Comparison of ENCODE assay signal across 24 cellular contexts in genomic region chr2:39515897-39516346, GRCh38.
DNase-seq lines count a peak whose midpoint lies in the region; ATAC-seq, FAIRE-seq and TF ChIP-seq lines count a peak whose summit lies in the region.
"Had no signal": no experiment of that assay in that cellular context is flagged by ENCODE, and none has a peak within 500 bp of the region (broad histone marks: within the 10 kb centered on the region; RNA-seq: fewer than 3 reads in every experiment).

No MANE protein-coding gene starts in this region.

- H3K4me2 ChIP-seq in A549, result no peak overlapping the region; the same call in 2 of the 3 replicates

- no peak for TF ChIP-seq EP300 in A549 (IDR thresholded peaks at IDR 0.05)

- H3K9me3 ChIP-seq in A549 (no peaks in the 10 kb centered on the region), psoas muscle (no peaks in the 10 kb centered on the region)
- H3K9me3 ChIP-seq: thyroid gland had no signal

- CTCF ChIA-PET in A549 (lab: Yijun Ruan, JAX) (interaction anchor here (0.7 to 3.2 kb wide), 8 partner anchors 8 to 189 kb away, joined by 3 to 24 read pairs (median 3); no protein-coding TSS in a partner anchor), WTC11 (lab: Charles Lee) (interaction anchor here (1.1 to 2.3 kb wide), 3 partner anchors 78 to 214 kb away, joined by 3 to 20 read pairs (median 9); no protein-coding TSS in a partner anchor)
- CTCF ChIA-PET in activated naive CD4-positive, alpha-beta T cell treated with anti-CD3 and anti-CD28 coated beads for 36 hours (lab: Charles Lee), result interaction anchor here (0.7 to 0.8 kb wide), 3 partner anchors 217 to 548 kb away, joined by 3 read pairs; no protein-coding TSS in a partner anchor

- no peak for DNase-seq in A549 (ENCODE audit: low read depth in 1 of 2, low spot score in 1 of 2)
- DNase-seq in WTC11 (ENCODE audit: low spot score), result no peak
- DNase-seq in left lobe of liver (ENCODE audit: low spot score), result no peak
- DNase-seq in psoas muscle, result no peak
- no peak for DNase-seq in kidney glomerular epithelial cell (lab: John Stamatoyannopoulos, UW)
- no peak for DNase-seq in NK-92 (lab: John Stamatoyannopoulos, UW; ENCODE audit: unreplicated experiment)
- no peak for DNase-seq in activated naive CD4-positive, alpha-beta T cell treated with anti-CD3 and anti-CD28 coated beads for 36 hours
- DNase-seq: ACHN; activated CD4-positive, alpha-beta T cell treated with anti-CD3 and anti-CD28 coated beads, Interleukin-2, amount 10 ng/mL, durations not matched to agents 24 days and 14 days; activated CD8-positive, alpha-beta memory T cell treated with anti-CD3 and anti-CD28 coated beads, Interleukin-2, amount 10 ng/mL, durations not matched to agents 7 days and 5 days; Caco-2; foreskin melanocyte; T-helper 17 cell; thyroid gland had no signal

- no peak overlapping the region for H3K4me3 ChIP-seq in A549
- no peak overlapping the region for H3K4me3 ChIP-seq in psoas muscle
- H3K4me3 ChIP-seq: BLaER1 treated with 17β-estradiol and CSF1 and Interleukin-3, amounts not matched to agents 10 nM and 100 nM; SK-N-MC; thyroid gland had no signal

- no peak for ATAC-seq in A549
- peak; percentile 30 for ATAC-seq in WTC11
- peak; percentile 27 for ATAC-seq in left lobe of liver
- no peak for ATAC-seq in psoas muscle
- no peak for ATAC-seq in GM18519 (IDR thresholded peaks at IDR 0.05; ENCODE audit: low FRiP score, unreplicated experiment)
- ATAC-seq: activated CD8-positive, alpha-beta memory T cell treated with anti-CD3 and anti-CD28 coated beads, Interleukin-2, amount 10 ng/mL, durations not matched to agents 7 days and 5 days; natural killer cell treated with Interleukin-12 subunit alpha and Interleukin-12 subunit beta and Interleukin-15 and Interleukin-18, amount 100 ng/mL, for 72 hours; stimulated activated memory B cell treated with anti-CD40 and anti-IgM and Interleukin-4, amounts not matched to agents 10 μg/mL and 1 μg/mL and 100 μg/mL, for 72 hours; T-helper 17 cell had no signal

- WGBS in A549 (ENCODE audit: missing lambda C conversion rate), result 91% methylated on average over 6 of the region's 6 CpGs
- WGBS in psoas muscle, 3 donors, result 81 to 90% (median 83%) methylated on average over 6 of the region's 6 CpGs

- peaks cover 67% of the 10 kb centered on the region for H3K4me1 Mint-ChIP-seq in WTC11
- H3K4me1 Mint-ChIP-seq in activated naive CD4-positive, alpha-beta T cell treated with anti-CD3 and anti-CD28 coated beads for 36 hours (ENCODE audit: low read depth), result peaks cover 34% of the 10 kb centered on the region

- H3K27me3 ChIP-seq in psoas muscle (ENCODE audit: insufficient read depth in 3 of 3, low read length in 2 of 3), result no peaks in the 10 kb centered on the region
- H3K27me3 ChIP-seq: thyroid gland had no signal

- POLR2A ChIA-PET in A549 (lab: Yijun Ruan, JAX), result no interaction called here
- POLR2A ChIA-PET in WTC11 (lab: Charles Lee), result no interaction called here

- peak overlapping the region; percentile 11 to 20; a peak in 3 of 6 replicates for H3K27ac ChIP-seq in A549
- peak overlapping the region; percentile 20 for H3K27ac ChIP-seq in psoas muscle
- H3K27ac ChIP-seq: BLaER1 treated with 17β-estradiol and CSF1 and Interleukin-3, amounts not matched to agents 10 nM and 100 nM; SK-N-MC had no signal

- TF ChIP-seq CTCF in A549 (IDR thresholded peaks at IDR 0.05) (no peak), WTC11 (IDR thresholded peaks at IDR 0.05) (no peak), psoas muscle (IDR thresholded peaks at IDR 0.05) (no peak)

- peaks cover 15% of the 10 kb centered on the region for H3K9me3 Mint-ChIP-seq in WTC11
- H3K9me3 Mint-ChIP-seq in activated naive CD4-positive, alpha-beta T cell treated with anti-CD3 and anti-CD28 coated beads for 36 hours, result peaks cover 3% of the 10 kb centered on the region
- H3K9me3 Mint-ChIP-seq: activated CD4-positive, alpha-beta T cell treated with anti-CD3 and anti-CD28 coated beads, Interleukin-2, amount 10 ng/mL, durations not matched to agents 24 days and 14 days; activated naive CD4-positive, alpha-beta T cell treated with anti-CD3 and anti-CD28 coated beads, Interleukin-2, amount 50 U/mL, for 24 hours; natural killer cell treated with Interleukin-12 subunit alpha and Interleukin-12 subunit beta and Interleukin-15 and Interleukin-18, amount 100 ng/mL, for 72 hours had no signal

- no peak for TF ChIP-seq POLR2A in A549 (IDR thresholded peaks at IDR 0.05; ENCODE audit: low read length)

- H3K4me3 Mint-ChIP-seq in WTC11, result no peak overlapping the region
- no peak overlapping the region for H3K4me3 Mint-ChIP-seq in activated naive CD4-positive, alpha-beta T cell treated with anti-CD3 and anti-CD28 coated beads for 36 hours
- H3K4me3 Mint-ChIP-seq: activated CD4-positive, alpha-beta T cell treated with anti-CD3 and anti-CD28 coated beads, Interleukin-2, amount 10 ng/mL, durations not matched to agents 24 days and 14 days; activated CD8-positive, alpha-beta memory T cell treated with anti-CD3 and anti-CD28 coated beads, Interleukin-2, amount 10 ng/mL, durations not matched to agents 7 days and 5 days; activated naive CD4-positive, alpha-beta T cell treated with anti-CD3 and anti-CD28 coated beads, Interleukin-2, amount 50 U/mL, for 24 hours; activated T-helper 1 cell treated with anti-CD3 and anti-CD28 coated beads, Interleukin-12 subunit alpha, Interleukin-12 subunit beta, Interleukin-2, Interleukin-4 antibody, amounts not matched to agents 30 ng/mL and 10 ng/mL and 1 ng/mL, durations not matched to agents 14 hours and 24 hours and 36 hours; mesothelial cell of epicardium; natural killer cell treated with Interleukin-12 subunit alpha and Interleukin-12 subunit beta and Interleukin-15 and Interleukin-18, amount 100 ng/mL, for 72 hours; stimulated activated memory B cell treated with anti-CD40 and anti-IgM and Interleukin-4, amounts not matched to agents 10 μg/mL and 1 μg/mL and 100 μg/mL, for 72 hours had no signal

- H3K36me3 ChIP-seq in psoas muscle (ENCODE audit: insufficient read depth in 1 of 2, low read depth in 1 of 2), result no peaks in the 10 kb centered on the region
- H3K36me3 ChIP-seq: thyroid gland had no signal

- H3K4me1 ChIP-seq in A549 (peaks cover 37% of the 10 kb centered on the region), psoas muscle (peaks cover 48% of the 10 kb centered on the region)

- no peak for FAIRE-seq in A549 (lab: Jason Lieb, UNC)
- FAIRE-seq: GM12892, small intestine had no signal

- peak overlapping the region; percentile 93 for H3K27ac Mint-ChIP-seq in WTC11
- H3K27ac Mint-ChIP-seq in activated naive CD4-positive, alpha-beta T cell treated with anti-CD3 and anti-CD28 coated beads for 36 hours, result no peak overlapping the region
- H3K27ac Mint-ChIP-seq: activated CD8-positive, alpha-beta memory T cell treated with anti-CD3 and anti-CD28 coated beads, Interleukin-2, amount 10 ng/mL, durations not matched to agents 7 days and 5 days; activated naive CD4-positive, alpha-beta T cell treated with anti-CD3 and anti-CD28 coated beads, Interleukin-2, amount 50 U/mL, for 24 hours; mesothelial cell of epicardium; natural killer cell treated with Interleukin-12 subunit alpha and Interleukin-12 subunit beta and Interleukin-15 and Interleukin-18, amount 100 ng/mL, for 72 hours; stimulated activated memory B cell treated with anti-CD40 and anti-IgM and Interleukin-4, amounts not matched to agents 10 μg/mL and 1 μg/mL and 100 μg/mL, for 72 hours; T-helper 17 cell had no signal

- H3K36me3 Mint-ChIP-seq in WTC11, result peaks cover 27% of the 10 kb centered on the region
- peaks cover 3% of the 10 kb centered on the region for H3K36me3 Mint-ChIP-seq in activated naive CD4-positive, alpha-beta T cell treated with anti-CD3 and anti-CD28 coated beads for 36 hours (ENCODE audit: low read depth)
- H3K36me3 Mint-ChIP-seq: activated CD8-positive, alpha-beta memory T cell treated with anti-CD3 and anti-CD28 coated beads, Interleukin-2, amount 10 ng/mL, durations not matched to agents 7 days and 5 days; activated naive CD4-positive, alpha-beta T cell treated with anti-CD3 and anti-CD28 coated beads, Interleukin-2, amount 50 U/mL, for 24 hours; natural killer cell treated with Interleukin-12 subunit alpha and Interleukin-12 subunit beta and Interleukin-15 and Interleukin-18, amount 100 ng/mL, for 72 hours had no signal

- intact Hi-C loops in psoas muscle (cut with DNase I), result loop anchor here (10.0 kb wide), 2 partner anchors 141 to 209 kb away; no protein-coding TSS in a partner anchor
- intact Hi-C loops in activated naive CD4-positive, alpha-beta T cell treated with anti-CD3 and anti-CD28 coated beads for 36 hours (cut with micrococcal nuclease), result loop anchor here (10.0 kb wide), 1 partner anchor 429 kb away; no protein-coding TSS in a partner anchor

- H3K27me3 Mint-ChIP-seq in WTC11 (ENCODE audit: low read depth), result no peaks in the 10 kb centered on the region
- no peaks in the 10 kb centered on the region for H3K27me3 Mint-ChIP-seq in activated naive CD4-positive, alpha-beta T cell treated with anti-CD3 and anti-CD28 coated beads for 36 hours (ENCODE audit: low read depth)
- H3K27me3 Mint-ChIP-seq: activated naive CD4-positive, alpha-beta T cell treated with anti-CD3 and anti-CD28 coated beads, Interleukin-2, amount 50 U/mL, for 24 hours; stimulated activated memory B cell treated with anti-CD40 and anti-IgM and Interleukin-4, amounts not matched to agents 10 μg/mL and 1 μg/mL and 100 μg/mL, for 72 hours had no signal

- no peak for TF ChIP-seq RAD21 in A549 (conservative IDR thresholded peaks at IDR 0.05 in 1 of 2, IDR thresholded peaks at IDR 0.05 in 1 of 2)

TF ChIP-seq in WTC11, 78 proteins besides CTCF, POLR2A, EP300 and RAD21 (continues in another document):
- TF ChIP-seq SP1 (CRISPR knock-in tag; conservative IDR thresholded peaks at IDR 0.05), result no peak
- TF ChIP-seq MXD4 (CRISPR knock-in tag; IDR thresholded peaks at IDR 0.05; ENCODE audit: borderline replicate concordance), result no peak
- TF ChIP-seq FOXJ3 (CRISPR knock-in tag; IDR thresholded peaks at IDR 0.05; ENCODE audit: borderline replicate concordance), result no peak
- no peak for TF ChIP-seq ZNF512 (CRISPR knock-in tag; IDR thresholded peaks at IDR 0.05; ENCODE audit: borderline replicate concordance)
- no peak for TF ChIP-seq TCF7 (CRISPR knock-in tag; IDR thresholded peaks at IDR 0.05; ENCODE audit: low read depth)

Comparison
In these comparisons a context has a peak if more than half of its experiments do, and no peak if none do; other contexts are left out.
1. ATAC-seq: peak in WTC11 (single experiment) and left lobe of liver (single experiment); none in A549 (0 of 2), psoas muscle (0 of 4) and GM18519 (single experiment).